15 cellular contexts compared by ENCODE assay signal in the genomic region with DNA sequence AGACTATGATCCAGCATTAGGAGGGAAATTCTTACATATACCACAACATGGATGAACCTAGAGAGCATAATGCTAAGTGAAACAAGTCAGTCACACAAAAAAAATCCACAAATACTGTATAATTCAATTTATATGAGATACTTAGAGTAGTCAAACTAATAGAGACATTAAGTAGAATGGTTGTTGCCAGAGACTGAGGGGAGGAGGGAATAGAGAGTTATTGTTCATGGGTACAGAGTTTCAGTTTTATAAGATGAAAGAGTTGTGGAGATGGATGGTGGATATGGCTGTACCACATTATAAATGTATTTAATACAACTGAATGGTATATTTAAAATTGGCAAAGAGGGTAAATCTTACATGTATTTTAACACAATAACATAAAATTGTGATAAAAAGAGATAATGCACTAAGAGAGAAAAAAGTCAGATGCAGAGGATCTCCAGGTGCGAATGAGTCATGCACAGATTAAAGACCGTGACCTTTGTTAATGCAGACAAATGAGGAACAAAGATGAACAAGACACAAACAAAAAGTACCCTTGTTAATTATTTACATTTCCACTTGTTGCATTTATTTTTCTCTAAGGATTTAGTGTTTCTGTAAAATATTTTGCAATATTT.
DNase-seq lines count a peak whose midpoint lies in the region; ATAC-seq and TF ChIP-seq lines count a peak whose summit lies in the region.
"Had no signal": no experiment of that assay in that cellular context is flagged by ENCODE, and none has a peak within 500 bp of the region (broad histone marks: within the 10 kb centered on the region; RNA-seq: fewer than 3 reads in every experiment).

No MANE protein-coding gene starts in this region.

- no peak for DNase-seq in omental fat pad (ENCODE audit: low spot score)
- DNase-seq in caudate nucleus (lab: John Stamatoyannopoulos, UW): no peak
- no peak for DNase-seq in glomerular visceral epithelial cell (ENCODE audit: extremely low spot score)
- no peak for DNase-seq in activated CD4-positive, alpha-beta T cell treated with anti-CD3 and anti-CD28 coated beads for 1 hour
- DNase-seq: activated effector memory CD4-positive, alpha-beta T cell treated with anti-CD3 and anti-CD28 coated beads, Interleukin-2, amount 50 U/mL, for 16 hours; mesenchymal stem cell; NCI-H1694; pancreas had no signal

- TF ChIP-seq CTCF in omental fat pad (IDR thresholded peaks at IDR 0.05): no peak

- peak; percentile 93 for ATAC-seq in GM18511 (IDR thresholded peaks at IDR 0.05; ENCODE audit: unreplicated experiment)
- peak; percentile 92 for ATAC-seq in GM21381 (IDR thresholded peaks at IDR 0.05; ENCODE audit: unreplicated experiment)
- ATAC-seq in HG02943 (IDR thresholded peaks at IDR 0.05; ENCODE audit: low read depth, unreplicated experiment): peak; percentile 94
- peak; percentile 81 for ATAC-seq in HG03565 (IDR thresholded peaks at IDR 0.05; ENCODE audit: unreplicated experiment)
- no peak for ATAC-seq in omental fat pad (ENCODE audit: low FRiP score)
- ATAC-seq: pancreas, SK-N-SH treated with all-trans-retinoic acid at 6 μM for 48 hours had no signal

- no peak overlapping the region for H3K27ac ChIP-seq in caudate nucleus (ENCODE audit: low read depth, low read length)
- H3K27ac ChIP-seq: BLaER1, breast epithelium, pancreas had no signal
